9 cellular contexts compared by ENCODE assay signal in the genomic region with DNA sequence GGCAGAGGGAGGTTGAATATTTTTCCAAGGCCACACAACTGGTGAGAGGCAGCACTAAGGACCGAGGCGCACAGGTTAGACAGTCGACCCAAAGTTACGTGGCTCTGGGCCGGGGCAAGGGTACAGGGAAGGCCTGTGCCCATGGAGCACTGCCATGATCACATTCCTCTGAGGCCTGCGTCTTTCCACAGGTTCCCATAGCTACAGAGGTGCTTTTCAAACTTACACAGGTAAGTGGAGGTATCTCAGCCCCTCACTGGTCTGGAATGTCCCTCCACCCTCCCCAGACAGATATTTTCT. TPM values are rescaled to one million over a fixed set of nuclear protein-coding genes. Genes with fewer than 3 reads are reported as not detected.
DNase-seq lines count a peak whose midpoint lies in the region; ATAC-seq, FAIRE-seq and TF ChIP-seq lines count a peak whose summit lies in the region.
"Had no signal": no experiment of that assay in that cellular context is flagged by ENCODE, and none has a peak within 500 bp of the region (broad histone marks: within the 10 kb centered on the region; RNA-seq: fewer than 3 reads in every experiment).

No MANE protein-coding gene starts in this region.

- ATAC-seq in foreskin keratinocyte (peak; percentile 21), HG03045 (IDR thresholded peaks at IDR 0.05; ENCODE audit: unreplicated experiment) (no peak)

- DNase-seq in GM06990 (ENCODE audit: extremely low read depth, insufficient read length): no peak
- DNase-seq in foreskin keratinocyte: peak in 1 of 2 donors; percentile 24
- no peak for DNase-seq in progenitor cell of endocrine pancreas (ENCODE audit: low spot score, unreplicated experiment)
- no peak for DNase-seq in DMS 273 treated with DMSO at 0.1 percent for 48 hours (lab: John Stamatoyannopoulos, UW)
- no peak for DNase-seq in urothelium cell line (ENCODE audit: low spot score)
- no peak for DNase-seq in NCI-H82 (lab: John Stamatoyannopoulos, UW)
- DNase-seq: T1000 had no signal

- H3K36me3 Mint-ChIP-seq in progenitor cell of endocrine pancreas (ENCODE audit: insufficient read depth): peaks cover 59% of the 10 kb centered on the region

- peak overlapping the region; percentile 95 for H3K4me3 Mint-ChIP-seq in progenitor cell of endocrine pancreas (ENCODE audit: low read depth)

- H3K4me1 ChIP-seq in foreskin keratinocyte: no peaks in the 10 kb centered on the region

- H3K27me3 Mint-ChIP-seq in progenitor cell of endocrine pancreas: no peaks in the 10 kb centered on the region

- H3K27ac Mint-ChIP-seq in progenitor cell of endocrine pancreas: peak overlapping the region; percentile 94

- FAIRE-seq in urothelium cell line (lab: Jason Lieb, UNC): no peak

- TF ChIP-seq CTCF in GM06990 (IDR thresholded peaks at IDR 0.05; ENCODE audit: insufficient read depth, low read length, poor library complexity, severe bottlenecking) (no peak), VCaP (conservative IDR thresholded peaks at IDR 0.05) (no peak), foreskin keratinocyte (conservative IDR thresholded peaks at IDR 0.05) (no peak), progenitor cell of endocrine pancreas (IDR thresholded peaks at IDR 0.05; ENCODE audit: unreplicated experiment) (no peak)

- H3K27me3 ChIP-seq in GM06990 (replicated peaks; ENCODE audit: control insufficient read depth, insufficient read depth, low read length) (no peaks in the 10 kb centered on the region), foreskin keratinocyte (no peaks in the 10 kb centered on the region)

- H3K4me1 Mint-ChIP-seq in progenitor cell of endocrine pancreas (ENCODE audit: low read depth): peaks cover 15% of the 10 kb centered on the region

- peaks cover 34% of the 10 kb centered on the region for H3K9me3 Mint-ChIP-seq in progenitor cell of endocrine pancreas (ENCODE audit: low read depth)

- peak overlapping the region; percentile 83 for H3K27ac ChIP-seq in VCaP
- H3K27ac ChIP-seq in foreskin keratinocyte: no peak overlapping the region

- peaks cover 3% of the 10 kb centered on the region; the same call in 1 of the 2 replicates for H3K36me3 ChIP-seq in GM06990 (ENCODE audit: control insufficient read depth, insufficient read depth, low read length)

- H3K4me3 ChIP-seq in GM06990 (replicated peaks; ENCODE audit: low read depth, low read length): peak overlapping the region; percentile 92

RNA-seq across cellular contexts. Expression of a gene that starts 0.8 kb away (rescaled TPM):
- 9.3 and 9.5 TPM in 2 replicates for total RNA-seq in foreskin keratinocyte
- 4.0 and 4.1 TPM in 2 replicates for polyA plus RNA-seq in foreskin keratinocyte
- 25.1 and 26.0 TPM in 2 replicates for total RNA-seq in progenitor cell of endocrine pancreas

RNA-seq across cellular contexts. Expression of a gene that starts 19.7 kb away (rescaled TPM):
- total RNA-seq in foreskin keratinocyte (13.2 and 14.9 TPM in 2 replicates), progenitor cell of endocrine pancreas (24.9 and 26.8 TPM in 2 replicates)
- polyA plus RNA-seq in foreskin keratinocyte: 4.0 and 4.5 TPM in 2 replicates

RNA-seq across cellular contexts. Expression of a gene that starts 34.1 kb away (rescaled TPM):
- total RNA-seq in foreskin keratinocyte: 6.6 TPM in 2 replicates
- polyA plus RNA-seq in foreskin keratinocyte: 2.4 and 3.5 TPM in 2 replicates
- 4.4 and 4.9 TPM in 2 replicates for total RNA-seq in progenitor cell of endocrine pancreas

RNA-seq across cellular contexts. Expression of a gene that starts 35.0 kb away (rescaled TPM):
- 0.17 TPM in 1 of 2 replicates, not detected in the other for total RNA-seq in foreskin keratinocyte
- 0.03 and 0.06 TPM in 2 replicates for polyA plus RNA-seq in foreskin keratinocyte
- not detected in 2 replicates for total RNA-seq in progenitor cell of endocrine pancreas

RNA-seq across cellular contexts. Expression of a gene that starts 48.0 kb away (rescaled TPM):
- 10.3 and 11.6 TPM in 2 replicates for total RNA-seq in foreskin keratinocyte
- polyA plus RNA-seq in foreskin keratinocyte: 1.8 and 2.2 TPM in 2 replicates
- 10.9 and 13.6 TPM in 2 replicates for total RNA-seq in progenitor cell of endocrine pancreas
